Comparison of ENCODE assay signal across 8 cellular contexts in genomic region chr17:82418001-82418986, GRCh38. TPM values are rescaled to one million over a fixed set of nuclear protein-coding genes. Genes with fewer than 3 reads are reported as not detected.
DNase-seq lines count a peak whose midpoint lies in the region; ATAC-seq and TF ChIP-seq lines count a peak whose summit lies in the region.

HEXD (plus strand) TSS chr17:82418347; CDS start chr17:82419800, 1,453 bp downstream.
OGFOD3 (minus strand) TSS chr17:82418586; CDS start chr17:82418485, 101 bp downstream.

- TF ChIP-seq CTCF in AG10803 (conservative IDR thresholded peaks at IDR 0.05; ENCODE audit: low read length): no peak
- no peak for TF ChIP-seq CTCF in kidney epithelial cell (IDR thresholded peaks at IDR 0.05; ENCODE audit: insufficient read depth, low read length, poor library complexity, severe bottlenecking)

- DNase-seq in AG10803 (ENCODE audit: low read depth) (peak; percentile 75), NCI-H2227 treated with DMSO at 0.1 percent for 48 hours (lab: John Stamatoyannopoulos, UW) (peak; percentile 87), cerebellar cortex (ENCODE audit: low spot score) (peak; percentile 80), kidney epithelial cell (ENCODE audit: low read depth) (no peak)
- peak; percentile 92 for DNase-seq in activated CD4-positive, CD25-positive, alpha-beta regulatory T cell treated with anti-CD3 and anti-CD28 coated beads, Interleukin-2, amount 50 U/mL, for 72 hours
- peak; percentile 89 for DNase-seq in stimulated activated CD4-positive, alpha-beta T cell treated with anti-CD3 and anti-CD28 coated beads, Interleukin-15, amount 100 ng/mL, for 24 hours

- peak; percentile 85 for ATAC-seq in GM19023 (IDR thresholded peaks at IDR 0.05; ENCODE audit: unreplicated experiment)
- peak; percentile 79 for ATAC-seq in HG03175 (IDR thresholded peaks at IDR 0.05; ENCODE audit: unreplicated experiment)

- H3K36me3 ChIP-seq in kidney epithelial cell (ENCODE audit: control insufficient read depth, insufficient read depth, low read length): peaks cover 1% of the 10 kb centered on the region

- H3K4me3 ChIP-seq in AG10803 (ENCODE audit: low read length) (peak within 1 kb of the TSS; percentile 77), kidney epithelial cell (ENCODE audit: low read depth, low read length) (peak within 1 kb of the TSS; percentile 87)

- H3K27me3 ChIP-seq in kidney epithelial cell (ENCODE audit: control insufficient read depth, insufficient read depth, low read length): no peaks in the 10 kb centered on the region

RNA-seq across cellular contexts. Expression of gene HEXD, which starts in this region (rescaled TPM):
- 18.5 and 21.6 TPM in 2 replicates for total RNA-seq in kidney epithelial cell

RNA-seq across cellular contexts. Expression of gene OGFOD3, which starts in this region (rescaled TPM):
- 29.8 TPM in 2 replicates for total RNA-seq in kidney epithelial cell
